In the genomic region with DNA sequence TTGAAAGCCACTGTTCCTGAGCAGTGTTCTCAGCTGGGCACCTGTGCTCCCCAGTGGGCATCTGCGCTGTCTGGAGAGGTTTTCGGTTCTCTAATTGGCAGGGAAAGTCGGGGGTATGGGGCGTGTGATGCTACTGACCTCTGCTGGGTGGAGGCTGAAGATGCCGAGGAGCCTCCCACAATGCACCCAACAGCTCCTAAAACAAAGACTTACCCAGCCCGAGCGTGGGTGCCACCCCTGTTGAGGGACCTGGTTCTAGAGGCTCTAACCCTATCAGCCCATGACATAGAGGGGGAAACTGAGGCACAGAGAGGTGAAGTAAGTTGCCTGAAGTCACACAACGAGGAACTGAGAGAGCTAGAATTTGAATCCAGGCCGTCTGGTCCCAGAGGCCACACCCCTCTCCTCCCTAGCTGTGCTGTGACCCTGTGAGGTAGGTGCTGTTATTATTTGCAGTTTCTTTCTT, we compare ENCODE assay signal across 8 cellular contexts. TPM values are rescaled to one million over a fixed set of nuclear protein-coding genes. Genes with fewer than 3 reads are reported as not detected.
DNase-seq lines count a peak whose midpoint lies in the region; ATAC-seq, FAIRE-seq and TF ChIP-seq lines count a peak whose summit lies in the region.

No MANE protein-coding gene starts in this region.

- H3K9ac ChIP-seq in Loucy (ENCODE audit: low read depth, low read length, poor library complexity, severe bottlenecking) (no peak overlapping the region), GM12878 (ENCODE audit: control insufficient read depth, insufficient read depth, low read length) (no peak overlapping the region), liver (ENCODE audit: low read depth in 1 of 2, low read length in 2 of 2) (no peak overlapping the region)

- peak; percentile 93 for ATAC-seq in GM12878
- ATAC-seq in HG03025 (IDR thresholded peaks at IDR 0.05; ENCODE audit: low FRiP score, unreplicated experiment), result no peak

- CTCF ChIA-PET in GM12878 (lab: Yijun Ruan, JAX), result interaction anchor here (0.6 to 2.7 kb wide), 16 partner anchors 9 to 647 kb away, joined by 3 to 26 read pairs (median 5); partner anchors contain the start of gene CA11

- H4K20me1 ChIP-seq in Loucy (ENCODE audit: insufficient read depth, low read length, poor library complexity, severe bottlenecking) (no peaks in the 10 kb centered on the region), GM12878 (ENCODE audit: control insufficient read depth, insufficient read depth) (no peaks in the 10 kb centered on the region)

- no peaks in the 10 kb centered on the region for H3F3A ChIP-seq in Loucy (ENCODE audit: low read depth)

- peak; percentile 75 for DNase-seq in 8988T
- peak; percentile 79 for DNase-seq in GM12865 (ENCODE audit: low read depth)
- peak; percentile 37 for DNase-seq in SKM-1 (lab: John Stamatoyannopoulos, UW; ENCODE audit: unreplicated experiment)
- DNase-seq in GM12878 (ENCODE audit: low read depth, low spot score), result no peak
- DNase-seq in glomerular visceral epithelial cell (ENCODE audit: extremely low spot score), result no peak

- in situ Hi-C loops in GM12878 (cut with MboI), result no loop called here

- TF ChIP-seq RAD21 in GM12878 (IDR thresholded peaks at IDR 0.05; ENCODE audit: insufficient read depth, low read depth, low read length) (peak; percentile 74), liver (IDR thresholded peaks at IDR 0.05) (peak; percentile 51 to 54)

- H3K27ac ChIP-seq in GM12878 (ENCODE audit: control insufficient read depth, insufficient read depth) (no peak overlapping the region), liver (ENCODE audit: low read depth in 1 of 2, low read length in 2 of 2) (no peak overlapping the region)

- H3K4me3 ChIP-seq in GM12865 (ENCODE audit: low read depth, low read length) (no peak overlapping the region), Loucy (ENCODE audit: low read length, poor library complexity, severe bottlenecking) (no peak overlapping the region), GM12878 (no peak overlapping the region), liver (ENCODE audit: low read depth in 1 of 3, low read length in 3 of 3) (no peak overlapping the region)

- H3K27me3 ChIP-seq in Loucy (ENCODE audit: insufficient read depth, low read length, poor library complexity, severe bottlenecking) (no peaks in the 10 kb centered on the region), GM12878 (replicated peaks in 1 of 2; ENCODE audit: control insufficient read depth in 2 of 2, insufficient read depth in 2 of 2, low read length in 1 of 2) (no peaks in the 10 kb centered on the region), liver (ENCODE audit: control insufficient read depth in 4 of 4, insufficient read depth in 4 of 4, low read length in 3 of 4) (no peaks in the 10 kb centered on the region)

- H2AFZ ChIP-seq in Loucy (ENCODE audit: low read length) (no peak overlapping the region), GM12878 (ENCODE audit: control insufficient read depth, low read depth, low read length) (peak overlapping the region; percentile 59)

- RAD21 ChIA-PET in GM12878 (lab: Charles Lee; ENCODE audit: unreplicated experiment), result interaction anchor here (0.6 to 2.4 kb wide), 16 partner anchors 9 to 295 kb away, joined by 3 to 16 read pairs (median 4); partner anchors contain the start of genes CA11, RPL18 and SPHK2

- TF ChIP-seq EP300 in GM12878 (IDR thresholded peaks at IDR 0.05; ENCODE audit: borderline replicate concordance in 1 of 2, control insufficient read depth in 1 of 2, low read depth in 2 of 2, low read length in 2 of 2), result no peak

- H3K36me3 ChIP-seq in Loucy (ENCODE audit: insufficient read depth, low read length), result no peaks in the 10 kb centered on the region; the same call in 1 of the 2 replicates
- peaks cover 0 to 5% of the 10 kb centered on the region in 2 experiments; a peak in 2 of 4 replicates for H3K36me3 ChIP-seq in GM12878 (ENCODE audit: control insufficient read depth in 2 of 2, insufficient read depth in 2 of 2, low read length in 1 of 2)
- H3K36me3 ChIP-seq in liver (ENCODE audit: control insufficient read depth in 4 of 4, insufficient read depth in 3 of 4, low read depth in 1 of 4, low read length in 3 of 4), result no peaks in the 10 kb centered on the region

- BruUV-seq in GM12878 (replicated peaks; lab: Mats Ljungman, UMichigan), result no TSS peak

- no peak for TF ChIP-seq POLR2A in GM12878 (IDR thresholded peaks at IDR 0.05; ENCODE audit: low read depth, low read length)

- intact Hi-C loops in GM12878 (cut with micrococcal nuclease; ENCODE audit: unreplicated experiment), result no loop called here

- TF ChIP-seq CTCF in GM12865 (IDR thresholded peaks at IDR 0.05; ENCODE audit: insufficient read depth, low read depth, low read length, missing control alignments) (peak; percentile 81), Loucy (conservative IDR thresholded peaks at IDR 0.05; ENCODE audit: low read length) (peak; percentile 48), GM12878 (IDR thresholded peaks at IDR 0.05 in 2 of 3, conservative IDR thresholded peaks at IDR 0.05 in 1 of 3; ENCODE audit: control insufficient read depth in 2 of 3, extremely low read depth in 1 of 3, insufficient read depth in 1 of 3, low read depth in 3 of 3, low read length in 3 of 3) (peak; percentile 74 to 84 (median 82); a peak in 5 of 6 replicates), liver (IDR thresholded peaks at IDR 0.05; ENCODE audit: low read depth, low read length, missing input control) (peak; percentile 32)

- H3K4me1 ChIP-seq in Loucy (ENCODE audit: insufficient read depth, low read length, poor library complexity, severe bottlenecking) (no peaks in the 10 kb centered on the region), GM12878 (ENCODE audit: control insufficient read depth, insufficient read depth, low read length) (no peaks in the 10 kb centered on the region), liver (ENCODE audit: control insufficient read depth in 4 of 4, insufficient read depth in 4 of 4, low read length in 3 of 4) (peaks cover 0 to 5% (median under 1%) of the 10 kb centered on the region in 4 donors)

- peak; percentile 84 for FAIRE-seq in GM12878 (lab: Jason Lieb, UNC)

- no peaks in the 10 kb centered on the region for H3K9me3 ChIP-seq in Loucy (ENCODE audit: insufficient read depth, low read depth, low read length)
- no peaks in the 10 kb centered on the region for H3K9me3 ChIP-seq in GM12878 (replicated peaks; ENCODE audit: control insufficient read depth, insufficient read depth, low read length)
- H3K9me3 ChIP-seq in liver (ENCODE audit: control insufficient read depth in 4 of 4, low read length in 3 of 4), result no peaks in the 10 kb centered on the region

- POLR2A ChIA-PET in GM12878 (lab: Charles Lee), result interaction anchor here (0.7 to 1.7 kb wide), 10 partner anchors 9 to 275 kb away, joined by 3 to 11 read pairs (median 4); partner anchors contain the start of gene SPHK2

- SMC1A ChIA-PET in GM12878 (lab: Charles Lee; ENCODE audit: uncharacterized antibody, unreplicated experiment), result interaction anchor here (0.6 to 2.3 kb wide), 11 partner anchors 14 to 157 kb away, joined by 3 to 6 read pairs (median 3); no protein-coding TSS in a partner anchor

- H3K9me2 ChIP-seq in Loucy (replicated peaks; ENCODE audit: low read depth, low read length), result no peaks in the 10 kb centered on the region

- WGBS in GM12878 (ENCODE audit: insufficient coverage, insufficient replicate concordance, low lambda C conversion rate, missing lambda C conversion rate), result 2% methylated on average over 9 of the region's 9 CpGs
- WGBS in liver, result 47% methylated on average over 9 of the region's 9 CpGs

- H3K4me2 ChIP-seq in Loucy (ENCODE audit: low read depth, low read length, poor library complexity, severe bottlenecking) (no peak overlapping the region), GM12878 (ENCODE audit: control insufficient read depth, insufficient read depth) (0 out of 2 replicates have a peak overlapping the region, but pooled peaks have one; percentile 26)

- H3K79me2 ChIP-seq in Loucy (ENCODE audit: insufficient read depth, low read length), result no peaks in the 10 kb centered on the region
- no peaks in the 10 kb centered on the region for H3K79me2 ChIP-seq in GM12878 (ENCODE audit: control insufficient read depth, insufficient read depth, low read length)

RNA-seq across cellular contexts. Expression of gene SPACA4, which starts 2.3 kb away (rescaled TPM):
- not detected in 2 replicates for total RNA-seq in GM12878 (2013; cell fraction: nucleolus; rRNA removed)
- total RNA-seq in GM12878 (2014; rRNA removed) (not detected in 2 replicates), GM12878 (2014; rRNA removed; fragmentation: Illumina TruSeq; extraction: Trizol) (not detected in 2 replicates), GM12878 (2021) (not detected in 2 replicates), liver (not detected)
- polyA plus RNA-seq in GM12878 (2011; ENCODE audit: low read depth), result not detected
- polyA plus RNA-seq in GM12878 (2011; rRNA removed) (not detected in 2 replicates), GM12878 (2014; fragmentation: Illumina TruSeq; extraction: Trizol) (not detected in 2 replicates), GM12878 (2014; fragmentation: Nextera tagmentation; extraction: Ambion mirVana) (not detected), GM12878 (2014; rRNA removed) (not detected in 2 replicates), GM12878 (2016; fragmentation: Nextera tagmentation; extraction: Ambion mirVana) (not detected), liver (not detected)
- not detected in 2 replicates for polyA plus RNA-seq in GM12878 (2011; cell fraction: cytosol; rRNA removed)
- polyA plus RNA-seq in GM12878 (2011; cell fraction: nucleus; rRNA removed), result not detected in 2 replicates
- not detected in 2 replicates for polyA plus RNA-seq in GM12878 (2012)
- not detected in 2 replicates for polyA minus RNA-seq in GM12878 (2011; rRNA and poly(A)+ RNA removed)
- not detected in 2 replicates for polyA minus RNA-seq in GM12878 (2011; cell fraction: cytosol; rRNA and poly(A)+ RNA removed)
- not detected in 2 replicates for polyA minus RNA-seq in GM12878 (2011; cell fraction: nucleus; rRNA and poly(A)+ RNA removed)

RNA-seq across cellular contexts. Expression of gene FAM83E, which starts 6.0 kb away (rescaled TPM):
- 6.6 and 8.7 TPM in 2 replicates for total RNA-seq in GM12878 (2013; cell fraction: nucleolus; rRNA removed)
- total RNA-seq in GM12878 (2014; rRNA removed), result 0.44 and 1.6 TPM in 2 replicates
- total RNA-seq in GM12878 (2014; rRNA removed; fragmentation: Illumina TruSeq; extraction: Trizol), result 0.31 and 0.88 TPM in 2 replicates
- total RNA-seq in GM12878 (2021), result 1.3 and 2.5 TPM in 2 replicates
- polyA plus RNA-seq in GM12878 (2011; ENCODE audit: low read depth), result 0.13 TPM
- polyA plus RNA-seq in GM12878 (2011; rRNA removed), result 0.10 and 0.29 TPM in 2 replicates
- polyA plus RNA-seq in GM12878 (2011; cell fraction: cytosol; rRNA removed), result 0.33 and 0.53 TPM in 2 replicates
- polyA plus RNA-seq in GM12878 (2011; cell fraction: nucleus; rRNA removed), result 0.81 and 1.8 TPM in 2 replicates
- 0.13 and 0.24 TPM in 2 replicates for polyA plus RNA-seq in GM12878 (2012)
- not detected in 2 replicates for polyA plus RNA-seq in GM12878 (2014; fragmentation: Illumina TruSeq; extraction: Trizol)
- not detected for polyA plus RNA-seq in GM12878 (2014; fragmentation: Nextera tagmentation; extraction: Ambion mirVana)
- polyA plus RNA-seq in GM12878 (2014; rRNA removed), result 0.35 and 0.72 TPM in 2 replicates
- under 1 TPM in 1 of 2 experiments, not detected in 1; 0.14 TPM for polyA plus RNA-seq in GM12878 (2016; fragmentation: Nextera tagmentation; extraction: Ambion mirVana)
- 0.44 and 1.8 TPM in 2 replicates for polyA minus RNA-seq in GM12878 (2011; rRNA and poly(A)+ RNA removed)
- polyA minus RNA-seq in GM12878 (2011; cell fraction: cytosol; rRNA and poly(A)+ RNA removed), result not detected in 2 replicates
- 5.2 and 9.2 TPM in 2 replicates for polyA minus RNA-seq in GM12878 (2011; cell fraction: nucleus; rRNA and poly(A)+ RNA removed)
- under 1 TPM; 0.33 to 0.42 TPM for total RNA-seq in liver
- under 1 TPM in 1 of 2 donors, not detected in 1; 0.20 TPM for polyA plus RNA-seq in liver

RNA-seq across cellular contexts. Expression of gene RPL18, which starts 10.1 kb away (rescaled TPM):
- 289 and 293 TPM in 2 replicates for total RNA-seq in GM12878 (2013; cell fraction: nucleolus; rRNA removed)
- total RNA-seq in GM12878 (2014; rRNA removed), result 3,864 and 4,267 TPM in 2 replicates
- 2,138 and 2,306 TPM in 2 replicates for total RNA-seq in GM12878 (2014; rRNA removed; fragmentation: Illumina TruSeq; extraction: Trizol)
- total RNA-seq in GM12878 (2021), result 2,548 and 2,593 TPM in 2 replicates
- polyA plus RNA-seq in GM12878 (2011; ENCODE audit: low read depth), result 2,279 TPM
- polyA plus RNA-seq in GM12878 (2011; rRNA removed), result 786 and 1,901 TPM in 2 replicates
- polyA plus RNA-seq in GM12878 (2011; cell fraction: cytosol; rRNA removed), result 2,627 and 2,723 TPM in 2 replicates
- 1,070 and 1,187 TPM in 2 replicates for polyA plus RNA-seq in GM12878 (2011; cell fraction: nucleus; rRNA removed)
- 3,508 and 3,752 TPM in 2 replicates for polyA plus RNA-seq in GM12878 (2012)
- polyA plus RNA-seq in GM12878 (2014; fragmentation: Illumina TruSeq; extraction: Trizol), result 1,711 and 2,137 TPM in 2 replicates
- 100 to 1,000 TPM; 393 to 844 TPM for polyA plus RNA-seq in GM12878 (2014; fragmentation: Nextera tagmentation; extraction: Ambion mirVana)
- polyA plus RNA-seq in GM12878 (2014; rRNA removed), result 3,670 and 3,986 TPM in 2 replicates
- polyA plus RNA-seq in GM12878 (2016; fragmentation: Nextera tagmentation; extraction: Ambion mirVana), result 1,000 to 10,000 TPM; 1,291 to 1,299 TPM
- polyA minus RNA-seq in GM12878 (2011; rRNA and poly(A)+ RNA removed), result 387 and 961 TPM in 2 replicates
- 657 and 660 TPM in 2 replicates for polyA minus RNA-seq in GM12878 (2011; cell fraction: cytosol; rRNA and poly(A)+ RNA removed)
- polyA minus RNA-seq in GM12878 (2011; cell fraction: nucleus; rRNA and poly(A)+ RNA removed), result 152 and 213 TPM in 2 replicates
- total RNA-seq in liver, result 100 to 1,000 TPM; 502 to 830 TPM
- polyA plus RNA-seq in liver, result 100 to 1,000 TPM; 276 to 670 TPM

RNA-seq across cellular contexts. Expression of gene SPHK2, which starts 10.5 kb away (rescaled TPM):
- 31.6 and 32.6 TPM in 2 replicates for total RNA-seq in GM12878 (2013; cell fraction: nucleolus; rRNA removed)
- total RNA-seq in GM12878 (2014; rRNA removed) (12.4 and 15.9 TPM in 2 replicates), GM12878 (2014; rRNA removed; fragmentation: Illumina TruSeq; extraction: Trizol) (6.5 and 7.1 TPM in 2 replicates), GM12878 (2021) (33.1 and 40.5 TPM in 2 replicates), liver (10 to 100 TPM; 10.2 to 17.3 TPM)
- 3.6 TPM for polyA plus RNA-seq in GM12878 (2011; ENCODE audit: low read depth)
- polyA plus RNA-seq in GM12878 (2011; rRNA removed) (3.0 and 5.7 TPM in 2 replicates), GM12878 (2014; fragmentation: Illumina TruSeq; extraction: Trizol) (2.2 and 4.7 TPM in 2 replicates), GM12878 (2014; fragmentation: Nextera tagmentation; extraction: Ambion mirVana) (under 1 TPM; 0.37 to 0.75 TPM), GM12878 (2014; rRNA removed) (26.4 and 31.5 TPM in 2 replicates), GM12878 (2016; fragmentation: Nextera tagmentation; extraction: Ambion mirVana) (10 to 100 TPM; 29.7 to 31.7 TPM), liver (10 to 100 TPM in 1 of 2 donors, 1 to 10 TPM in 1; 9.6 to 14.4 TPM)
- 9.0 and 13.9 TPM in 2 replicates for polyA plus RNA-seq in GM12878 (2011; cell fraction: cytosol; rRNA removed)
- 35.3 and 48.6 TPM in 2 replicates for polyA plus RNA-seq in GM12878 (2011; cell fraction: nucleus; rRNA removed)
- 11.0 and 11.4 TPM in 2 replicates for polyA plus RNA-seq in GM12878 (2012)
- 10.2 and 16.4 TPM in 2 replicates for polyA minus RNA-seq in GM12878 (2011; rRNA and poly(A)+ RNA removed)
- 7.8 and 8.0 TPM in 2 replicates for polyA minus RNA-seq in GM12878 (2011; cell fraction: cytosol; rRNA and poly(A)+ RNA removed)
- polyA minus RNA-seq in GM12878 (2011; cell fraction: nucleus; rRNA and poly(A)+ RNA removed), result 12.0 and 29.9 TPM in 2 replicates

RNA-seq across cellular contexts. Expression of gene DBP, which starts 28.3 kb away (rescaled TPM):
- total RNA-seq in GM12878 (2013; cell fraction: nucleolus; rRNA removed), result 18.1 and 21.7 TPM in 2 replicates
- total RNA-seq in GM12878 (2014; rRNA removed) (10.5 and 10.6 TPM in 2 replicates), GM12878 (2014; rRNA removed; fragmentation: Illumina TruSeq; extraction: Trizol) (7.0 and 8.1 TPM in 2 replicates), GM12878 (2021) (6.7 and 7.3 TPM in 2 replicates), liver (1 to 10 TPM; 2.3 to 4.5 TPM)
- 5.0 TPM for polyA plus RNA-seq in GM12878 (2011; ENCODE audit: low read depth)
- polyA plus RNA-seq in GM12878 (2011; rRNA removed) (6.0 and 9.8 TPM in 2 replicates), GM12878 (2014; fragmentation: Illumina TruSeq; extraction: Trizol) (5.0 and 5.1 TPM in 2 replicates), GM12878 (2014; fragmentation: Nextera tagmentation; extraction: Ambion mirVana) (1 to 10 TPM; 2.0 to 2.6 TPM), GM12878 (2014; rRNA removed) (9.4 and 9.7 TPM in 2 replicates), GM12878 (2016; fragmentation: Nextera tagmentation; extraction: Ambion mirVana) (1 to 10 TPM; 4.0 to 7.1 TPM), liver (1 to 10 TPM; 1.2 to 1.3 TPM)
- polyA plus RNA-seq in GM12878 (2011; cell fraction: cytosol; rRNA removed), result 13.1 and 14.1 TPM in 2 replicates
- 10.3 and 11.2 TPM in 2 replicates for polyA plus RNA-seq in GM12878 (2011; cell fraction: nucleus; rRNA removed)
- 12.9 and 16.4 TPM in 2 replicates for polyA plus RNA-seq in GM12878 (2012)
- polyA minus RNA-seq in GM12878 (2011; rRNA and poly(A)+ RNA removed), result 6.6 and 9.1 TPM in 2 replicates
- 2.6 and 7.4 TPM in 2 replicates for polyA minus RNA-seq in GM12878 (2011; cell fraction: cytosol; rRNA and poly(A)+ RNA removed)
- polyA minus RNA-seq in GM12878 (2011; cell fraction: nucleus; rRNA and poly(A)+ RNA removed), result 3.9 and 4.3 TPM in 2 replicates

Comparison
In these comparisons a context has a peak if more than half of its experiments do, and no peak if none do; other contexts are left out.
1. DNase-seq: peak in 8988T (single experiment), GM12865 (single experiment) and SKM-1 (single experiment); none in GM12878 (single experiment) and glomerular visceral epithelial cell (single experiment).
2. CTCF ChIP-seq: peak in every context shown above with its lines; median percentile 82 in GM12878; 81 in GM12865; 48 in Loucy; 32 in liver.